2 cellular contexts compared by ENCODE assay signal in genomic region chr1:48062353-48062752, GRCh38.
TF ChIP-seq lines count a peak whose summit lies in the region.

No MANE protein-coding gene starts in this region.

TF ChIP-seq in liver, 16 proteins besides CTCF, POLR2A, EP300 and RAD21 (continued from another document):
- no peak for TF ChIP-seq ATF3 (IDR thresholded peaks at IDR 0.05)
- peak; percentile 24 for TF ChIP-seq REST (IDR thresholded peaks at IDR 0.05)
- TF ChIP-seq HNF4G (IDR thresholded peaks at IDR 0.05), result no peak
- no peak for TF ChIP-seq MAX (IDR thresholded peaks at IDR 0.05)
- no peak for TF ChIP-seq FOXA1 (IDR thresholded peaks at IDR 0.05)
- peak in 1 of 2 donors; percentile 30 for TF ChIP-seq JUND (IDR thresholded peaks at IDR 0.05)
- peak; percentile 78 for TF ChIP-seq SP1 (IDR thresholded peaks at IDR 0.05)
- no peak for TF ChIP-seq ZBTB33 (IDR thresholded peaks at IDR 0.05)
- peak; percentile 67 for TF ChIP-seq YY1 (IDR thresholded peaks at IDR 0.05)
- TF ChIP-seq FOXA2 (IDR thresholded peaks at IDR 0.05), result no peak
- TF ChIP-seq RXRA (IDR thresholded peaks at IDR 0.05), result peak; percentile 76 to 85
- peak; percentile 25 for TF ChIP-seq NR2F2 (IDR thresholded peaks at IDR 0.05)
- TF ChIP-seq TAF1 (conservative IDR thresholded peaks at IDR 0.05), result no peak
- no peak for TF ChIP-seq GABPA (IDR thresholded peaks at IDR 0.05 in 1 of 2, conservative IDR thresholded peaks at IDR 0.05 in 1 of 2)

TF ChIP-seq in HepG2, 621 proteins besides CTCF, POLR2A, EP300 and RAD21:
- TF ChIP-seq HNF1B (CRISPR knock-in tag; IDR thresholded peaks at IDR 0.05) (no peak), ZNF407 (CRISPR knock-in tag; IDR thresholded peaks at IDR 0.05; ENCODE audit: not compliant biosample characterization) (no peak), GRHL1 (CRISPR knock-in tag; conservative IDR thresholded peaks at IDR 0.05) (no peak), ZBTB2 (CRISPR knock-in tag; IDR thresholded peaks at IDR 0.05; ENCODE audit: low read depth) (no peak), ZNF749 (CRISPR knock-in tag; IDR thresholded peaks at IDR 0.05; ENCODE audit: borderline replicate concordance) (no peak), FLYWCH1 (CRISPR knock-in tag; IDR thresholded peaks at IDR 0.05) (no peak), NCOA5 (CRISPR knock-in tag; IDR thresholded peaks at IDR 0.05) (no peak), HNF4A (CRISPR knock-in tag; IDR thresholded peaks at IDR 0.05) (no peak), ZNF777 (CRISPR knock-in tag; IDR thresholded peaks at IDR 0.05) (no peak), GPN1 (CRISPR knock-in tag; IDR thresholded peaks at IDR 0.05; ENCODE audit: borderline replicate concordance) (no peak), HNRNPUL1 (IDR thresholded peaks at IDR 0.05; ENCODE audit: low read depth, low read length) (no peak), ZSCAN30 (CRISPR knock-in tag; IDR thresholded peaks at IDR 0.05) (no peak), U2AF1 (optimal IDR thresholded peaks at IDR 0.05; ENCODE audit: low read depth, low read length) (no peak), TFAP4 (IDR thresholded peaks at IDR 0.05; ENCODE audit: borderline replicate concordance, low read depth) (no peak)
